In genomic region chr16:30113031-30113710, GRCh38 we compare ENCODE assay signal across 2 cellular contexts.
TF ChIP-seq lines count a peak whose summit lies in the region.

TSS of gene GDPD3 (minus strand) at chr16:30113537. CDS start at chr16:30113478, 59 bp downstream.

TF ChIP-seq in HEK293, 187 proteins besides CTCF, POLR2A, EP300 and RAD21 (continued from another document):
- TF ChIP-seq ZNF274 (IDR thresholded peaks at IDR 0.05; ENCODE audit: low read length) (no peak), ZNF274 (tag by site-specific recombination; IDR thresholded peaks at IDR 0.05; ENCODE audit: borderline replicate concordance) (peak; percentile 57; the same call in 1 of the 2 replicates), YY2 (tag by site-specific recombination; IDR thresholded peaks at IDR 0.05) (0 out of 2 replicates have a peak, but pooled peaks have one; percentile 4), SCRT2 (tag by site-specific recombination; IDR thresholded peaks at IDR 0.05) (0 out of 2 replicates have a peak, but pooled peaks have one; percentile 12), KLF9 (tag by site-specific recombination; IDR thresholded peaks at IDR 0.05; ENCODE audit: low read depth) (peak; percentile 51; the same call in 1 of the 2 replicates), ZIC2 (tag by site-specific recombination; IDR thresholded peaks at IDR 0.05) (peak; percentile 66), KLF1 (tag by site-specific recombination; IDR thresholded peaks at IDR 0.05) (peak; percentile 4; the same call in 1 of the 2 replicates), ZNF600 (tag by site-specific recombination; IDR thresholded peaks at IDR 0.05) (peak; percentile 17; the same call in 1 of the 2 replicates), KLF10 (tag by site-specific recombination; IDR thresholded peaks at IDR 0.05) (peak; percentile 30; the same call in 1 of the 2 replicates), ZNF621 (tag by site-specific recombination; IDR thresholded peaks at IDR 0.05) (no peak), ZNF391 (tag by site-specific recombination; IDR thresholded peaks at IDR 0.05; ENCODE audit: borderline replicate concordance, low read depth) (peak; percentile 57; the same call in 1 of the 2 replicates), OSR2 (tag by site-specific recombination; IDR thresholded peaks at IDR 0.05) (peak; percentile 66; the same call in 1 of the 2 replicates), YY1 (tag by site-specific recombination; IDR thresholded peaks at IDR 0.05) (no peak), ZNF416 (tag by site-specific recombination; IDR thresholded peaks at IDR 0.05) (no peak), ZBTB26 (tag by site-specific recombination; optimal IDR thresholded peaks at IDR 0.05) (peak; percentile 7), ZNF785 (tag by site-specific recombination; IDR thresholded peaks at IDR 0.05) (no peak)

TF ChIP-seq in GM12878, 131 proteins besides CTCF, POLR2A, EP300 and RAD21 (continued from another document):
- no peak for TF ChIP-seq PAX5 (IDR thresholded peaks at IDR 0.05; ENCODE audit: borderline replicate concordance, low read depth, low read length)
- no peak for TF ChIP-seq SREBF1 (IDR thresholded peaks at IDR 0.05; ENCODE audit: low read length)
- no peak for TF ChIP-seq MTA3 (IDR thresholded peaks at IDR 0.05; ENCODE audit: borderline replicate concordance, low read length)
